Comparison of ENCODE assay signal across 16 cellular contexts in genomic region chr1:238558156-238558555, GRCh38.
A peak's percentile ranks its signal among the peaks of the same experiment; 100 is the strongest.
DNase-seq lines count a peak whose midpoint lies in the region; TF ChIP-seq lines count a peak whose summit lies in the region.
"Had no signal": no experiment of that assay in that cellular context is flagged by ENCODE, and none has a peak within 500 bp of the region (broad histone marks: within the 10 kb centered on the region; RNA-seq: fewer than 3 reads in every experiment).

No MANE protein-coding gene starts in this region.

- H3K4me1 ChIP-seq in GM23248 (ENCODE audit: insufficient read depth) (no peaks in the 10 kb centered on the region), fibroblast of lung (ENCODE audit: control insufficient read depth, extremely low read depth, insufficient read depth, low read length) (no peaks in the 10 kb centered on the region), thyroid gland (no peaks in the 10 kb centered on the region)
- H3K4me1 ChIP-seq: heart left ventricle had no signal

- in situ Hi-C loops in GM23248 (cut with MboI) = no loop called here
- in situ Hi-C loops in SK-MEL-5 (cut with HindIII; ENCODE audit: low pct_unique_long_range_greater_than_20kb, low sequenced_read_pairs) = no loop called here

- H3K79me2 ChIP-seq in GM23248 (ENCODE audit: insufficient read depth) = no peaks in the 10 kb centered on the region
- no peaks in the 10 kb centered on the region for H3K79me2 ChIP-seq in fibroblast of lung (ENCODE audit: control insufficient read depth, insufficient read depth, low read length)

- 10 to 12% methylated on average over 4 of the region's 4 CpGs for WGBS in GM23248 (ENCODE audit: low coverage in 1 of 2, low lambda C conversion rate in 2 of 2, missing lambda C conversion rate in 2 of 2), 2 experiments
- WGBS in thyroid gland, 2 donors = 80 to 88% methylated on average over 4 of the region's 4 CpGs

- H3K4me3 ChIP-seq in GM23248 (no peak overlapping the region), fibroblast of lung (replicated peaks in 1 of 4; ENCODE audit: control extremely low read depth in 1 of 4, insufficient read depth in 1 of 4, low read depth in 3 of 4, low read length in 4 of 4) (no peak overlapping the region), skeletal muscle cell (ENCODE audit: low read depth, low read length) (no peak overlapping the region), thyroid gland (replicated peaks in 1 of 3) (no peak overlapping the region)
- H3K4me3 ChIP-seq: heart left ventricle, K562 had no signal

- TF ChIP-seq CTCF in fibroblast of lung (conservative IDR thresholded peaks at IDR 0.05 in 1 of 2, IDR thresholded peaks at IDR 0.05 in 1 of 2; ENCODE audit: low read depth in 1 of 2, low read length in 2 of 2) = no peak
- no peak for TF ChIP-seq CTCF in thyroid gland (IDR thresholded peaks at IDR 0.05)

- H3K9me3 ChIP-seq in GM23248 (ENCODE audit: low read depth) (no peaks in the 10 kb centered on the region), fibroblast of lung (ENCODE audit: control insufficient read depth, insufficient read depth, low read depth, low read length) (no peaks in the 10 kb centered on the region), thyroid gland (no peaks in the 10 kb centered on the region)

- TF ChIP-seq POLR2A in thyroid gland (IDR thresholded peaks at IDR 0.05) = no peak

- H3K27ac ChIP-seq in GM23248 (no peak overlapping the region), fibroblast of lung (ENCODE audit: insufficient read depth, low read length) (no peak overlapping the region), thyroid gland (no peak overlapping the region)
- H3K27ac ChIP-seq: heart left ventricle, VCaP had no signal

- no peaks in the 10 kb centered on the region for H3K9me2 ChIP-seq in GM23248 (ENCODE audit: insufficient read depth)

- H3K4me2 ChIP-seq in GM23248 (ENCODE audit: unreplicated experiment) = no peak overlapping the region
- no peak overlapping the region for H3K4me2 ChIP-seq in fibroblast of lung (ENCODE audit: extremely low read depth, insufficient read depth, low read length)

- H3K9ac ChIP-seq in GM23248 (no peak overlapping the region), fibroblast of lung (ENCODE audit: insufficient read depth, low read length) (no peak overlapping the region)

- H4K20me1 ChIP-seq in GM23248 (ENCODE audit: insufficient read depth) (no peaks in the 10 kb centered on the region), fibroblast of lung (ENCODE audit: control insufficient read depth, extremely low read depth, insufficient read depth, low read length) (no peaks in the 10 kb centered on the region)

- no peaks in the 10 kb centered on the region for H3F3A ChIP-seq in GM23248 (ENCODE audit: insufficient read depth)

- intact Hi-C loops in thyroid gland (cut with DNase I) = no loop called here

- H3K27me3 ChIP-seq in GM23248 (replicated peaks; ENCODE audit: insufficient read depth) (no peaks in the 10 kb centered on the region), fibroblast of lung (ENCODE audit: control insufficient read depth, insufficient read depth, low read length) (no peaks in the 10 kb centered on the region), thyroid gland (no peaks in the 10 kb centered on the region)
- H3K27me3 ChIP-seq: heart left ventricle had no signal

- H3K36me3 ChIP-seq in GM23248 (ENCODE audit: low read depth) = no peaks in the 10 kb centered on the region
- H3K36me3 ChIP-seq in fibroblast of lung (ENCODE audit: control insufficient read depth, insufficient read depth, low read length) = no peaks in the 10 kb centered on the region
- no peaks in the 10 kb centered on the region for H3K36me3 ChIP-seq in thyroid gland
- H3K36me3 ChIP-seq: heart left ventricle had no signal

- no peak overlapping the region for H2AFZ ChIP-seq in GM23248
- H2AFZ ChIP-seq in fibroblast of lung (ENCODE audit: low read length) = no peak overlapping the region

- DNase-seq in GM23248 (peak; percentile 69), SK-MEL-5 (ENCODE audit: low read depth, low spot score) (peak; percentile 5), fibroblast of lung (ENCODE audit: low read depth in 2 of 2) (peak; percentile 28 to 98), skeletal muscle cell (ENCODE audit: low read depth) (peak; percentile 69), thyroid gland (no peak), ecto neural progenitor cell (ENCODE audit: low spot score) (no peak), ureter (ENCODE audit: low spot score) (no peak)
- DNase-seq: activated naive CD8-positive, alpha-beta T cell treated with anti-CD3 and anti-CD28 coated beads, Interleukin-2, amount 50 U/mL, for 24 hours; DMS153; heart left ventricle; NCI-H1092 treated with DMSO at 0.1 percent for 48 hours; NCI-H2171; NCI-H774; retina had no signal

Comparison
In these comparisons a context has a peak if more than half of its experiments do, and no peak if none do; other contexts are left out.
1. DNase-seq: peak in GM23248 (single experiment), SK-MEL-5 (single experiment), fibroblast of lung (2 of 2) and skeletal muscle cell (single experiment); none in thyroid gland (0 of 2), ecto neural progenitor cell (single experiment) and ureter (single experiment).